8 cellular contexts compared by ENCODE assay signal in the genomic region with DNA sequence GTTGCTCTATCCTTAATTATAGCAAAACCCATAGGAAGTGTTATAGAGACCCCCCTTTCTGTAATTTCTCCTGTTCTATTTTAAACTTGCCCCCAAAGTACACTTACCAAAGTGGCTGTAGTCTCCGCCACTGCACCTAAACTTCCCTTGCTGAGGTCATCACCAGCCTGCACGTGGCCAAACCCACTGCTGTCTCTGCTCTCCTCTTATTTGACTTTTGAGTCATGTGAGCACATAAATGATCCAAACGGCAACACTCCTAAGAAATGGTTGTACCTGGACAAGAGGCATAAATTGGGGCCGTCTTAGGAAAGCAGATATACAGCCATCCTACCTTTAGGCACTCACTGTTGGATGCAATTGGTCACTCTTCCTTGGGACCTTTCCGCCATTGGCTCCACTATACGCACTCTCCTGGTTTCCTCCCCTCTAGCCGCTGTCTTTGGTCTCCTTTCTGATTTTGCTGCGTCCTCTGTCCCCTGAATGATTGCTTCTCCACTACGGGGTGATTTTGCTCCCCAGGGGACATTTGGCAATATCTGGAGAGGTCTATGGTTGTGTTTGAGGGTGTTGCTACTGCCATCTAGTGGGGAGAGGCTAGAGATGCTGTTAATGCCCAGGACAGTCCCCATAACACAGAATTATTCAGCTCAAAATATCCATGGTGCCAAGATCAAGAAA. TPM values are rescaled to one million over a fixed set of nuclear protein-coding genes. Genes with fewer than 3 reads are reported as not detected.
DNase-seq lines count a peak whose midpoint lies in the region; ATAC-seq and TF ChIP-seq lines count a peak whose summit lies in the region.

No MANE protein-coding gene starts in this region.

- peak; percentile 28 for TF ChIP-seq CTCF in coronary artery (IDR thresholded peaks at IDR 0.05)
- peak; percentile 79 for TF ChIP-seq CTCF in lower lobe of right lung (IDR thresholded peaks at IDR 0.05)
- peak; percentile 46 to 73 (median 57) for TF ChIP-seq CTCF in upper lobe of left lung (IDR thresholded peaks at IDR 0.05)

- H3K9me3 ChIP-seq in lower lobe of right lung (no peaks in the 10 kb centered on the region), upper lobe of left lung (no peaks in the 10 kb centered on the region)

- TF ChIP-seq POLR2A in upper lobe of left lung (IDR thresholded peaks at IDR 0.05): no peak

- no peak for TF ChIP-seq EP300 in upper lobe of left lung (IDR thresholded peaks at IDR 0.05)

- ATAC-seq in GM19395 (IDR thresholded peaks at IDR 0.05; ENCODE audit: unreplicated experiment) (peak; percentile 80), lower lobe of right lung (peak; percentile 88 to 90), upper lobe of left lung (ENCODE audit: low FRiP score in 2 of 2) (peak in 1 of 2 donors; percentile 84), GM18858 (IDR thresholded peaks at IDR 0.05; ENCODE audit: unreplicated experiment) (no peak)

- no peak overlapping the region for H3K4me3 ChIP-seq in coronary artery
- no peak overlapping the region for H3K4me3 ChIP-seq in lower lobe of right lung
- no peak overlapping the region for H3K4me3 ChIP-seq in upper lobe of left lung

- H3K4me1 ChIP-seq in lower lobe of right lung (no peaks in the 10 kb centered on the region), upper lobe of left lung (no peaks in the 10 kb centered on the region)

- DNase-seq in COLO668 (lab: John Stamatoyannopoulos, UW; ENCODE audit: unreplicated experiment): peak; percentile 21
- peak; percentile 43 for DNase-seq in NCI-H146 (lab: John Stamatoyannopoulos, UW)
- DNase-seq in T1000 (lab: John Stamatoyannopoulos, UW): peak; percentile 14
- DNase-seq in coronary artery (ENCODE audit: low spot score): no peak
- no peak for DNase-seq in lower lobe of right lung
- no peak for DNase-seq in upper lobe of left lung

- no peaks in the 10 kb centered on the region for H3K27me3 ChIP-seq in lower lobe of right lung (ENCODE audit: low read depth)
- no peaks in the 10 kb centered on the region for H3K27me3 ChIP-seq in upper lobe of left lung

- intact Hi-C loops in lower lobe of right lung (cut with DNase I): no loop called here

- 47 to 50% methylated on average over 9 of the region's 9 CpGs for WGBS in upper lobe of left lung, 2 donors

- H3K27ac ChIP-seq in coronary artery: no peak overlapping the region
- H3K27ac ChIP-seq in lower lobe of right lung: no peak overlapping the region
- H3K27ac ChIP-seq in upper lobe of left lung: no peak overlapping the region

- H3K36me3 ChIP-seq in lower lobe of right lung (no peaks in the 10 kb centered on the region), upper lobe of left lung (no peaks in the 10 kb centered on the region)

RNA-seq across cellular contexts. Expression of gene IL36G, which starts 19.2 kb away (rescaled TPM):
- total RNA-seq in lower lobe of right lung (not detected), upper lobe of left lung (not detected)

RNA-seq across cellular contexts. Expression of gene IL36A, which starts 46.7 kb away (rescaled TPM):
- not detected for total RNA-seq in lower lobe of right lung
- total RNA-seq in upper lobe of left lung: not detected

RNA-seq across cellular contexts. Expression of gene IL37, which starts 47.6 kb away (rescaled TPM):
- total RNA-seq in lower lobe of right lung (not detected), upper lobe of left lung (under 1 TPM in 1 of 6 donors, not detected in 5; 0.37 TPM)

Comparison
In these comparisons a context has a peak if more than half of its experiments do, and no peak if none do; other contexts are left out.
1. DNase-seq: peak in COLO668 (single experiment), NCI-H146 (single experiment) and T1000 (single experiment); none in coronary artery (single experiment), lower lobe of right lung (single experiment) and upper lobe of left lung (0 of 2).
2. CTCF ChIP-seq: peak in every context shown above with its lines; median percentile 79 in lower lobe of right lung; 57 in upper lobe of left lung; 28 in coronary artery.